Comparison of ENCODE assay signal across 17 cellular contexts in the genomic region with DNA sequence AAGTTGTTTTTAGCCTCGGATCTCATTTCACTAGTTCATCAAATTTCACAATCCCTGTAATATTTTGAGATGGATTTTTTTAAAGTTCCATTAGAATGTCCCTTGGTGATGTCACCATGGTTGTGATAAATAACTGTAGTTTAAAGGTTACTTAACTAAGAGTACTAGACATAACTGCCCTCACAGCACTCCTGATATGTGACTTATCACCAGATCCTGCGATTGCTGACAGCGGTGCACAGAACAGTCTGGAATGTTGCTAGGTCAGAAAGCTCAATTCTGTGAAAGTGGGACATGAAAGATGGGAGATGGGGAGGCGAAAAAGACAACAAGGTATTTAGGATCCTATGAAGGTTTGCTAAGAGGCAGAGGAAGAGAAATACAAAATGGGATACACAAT. TPM values are rescaled to one million over a fixed set of nuclear protein-coding genes. Genes with fewer than 3 reads are reported as not detected.
DNase-seq lines count a peak whose midpoint lies in the region; ATAC-seq and TF ChIP-seq lines count a peak whose summit lies in the region.
"Had no signal": no experiment of that assay in that cellular context is flagged by ENCODE, and none has a peak within 500 bp of the region (broad histone marks: within the 10 kb centered on the region; RNA-seq: fewer than 3 reads in every experiment).

No MANE protein-coding gene starts in this region.

- TF ChIP-seq CTCF in cardiac muscle cell (IDR thresholded peaks at IDR 0.05; ENCODE audit: low read depth, low read length) (no peak), liver (IDR thresholded peaks at IDR 0.05; ENCODE audit: low read depth, low read length, missing input control) (no peak), gastrocnemius medialis (IDR thresholded peaks at IDR 0.05 in 4 of 5, conservative IDR thresholded peaks at IDR 0.05 in 1 of 5) (no peak)

- peak overlapping the region in 1 of 2 donors; percentile 20 for H3K9ac ChIP-seq in liver (ENCODE audit: low read depth in 1 of 2, low read length in 2 of 2)
- H3K9ac ChIP-seq: BLaER1 treated with 17β-estradiol and CSF1 and Interleukin-3, amounts not matched to agents 10 nM and 100 nM had no signal

- DNase-seq in cardiac muscle cell (ENCODE audit: low read depth in 1 of 2, low spot score in 1 of 2) (no peak), left cardiac atrium (no peak), gastrocnemius medialis (peak in 1 of 2 donors; percentile 28), dermis blood vessel endothelial cell (no peak), AG08395 (ENCODE audit: low spot score) (no peak)
- DNase-seq in CD8-positive, alpha-beta memory T cell: no peak
- DNase-seq: DMS153, EL, Kasumi-1, NCI-H1417, NCI-H2029, NCI-H510A had no signal

- H3K27me3 Mint-ChIP-seq in CD8-positive, alpha-beta memory T cell: no peaks in the 10 kb centered on the region

- intact Hi-C loops in left cardiac atrium (cut with DNase I) (no loop called here), gastrocnemius medialis (cut with DNase I; ENCODE audit: low total_unique reads) (loop anchor here (5.0 kb wide), 1 partner anchor 40 kb away; the partner anchor contains the start of gene FAM13C)

- H3K36me3 ChIP-seq in cardiac muscle cell (no peaks in the 10 kb centered on the region), liver (ENCODE audit: control insufficient read depth in 4 of 4, insufficient read depth in 3 of 4, low read depth in 1 of 4, low read length in 3 of 4) (no peaks in the 10 kb centered on the region), gastrocnemius medialis (no peaks in the 10 kb centered on the region)
- no peaks in the 10 kb centered on the region for H3K36me3 ChIP-seq in CD8-positive, alpha-beta memory T cell (ENCODE audit: insufficient read depth, low read length)
- H3K36me3 ChIP-seq: BLaER1 treated with 17β-estradiol and CSF1 and Interleukin-3, amounts not matched to agents 10 nM and 100 nM had no signal

- no peak overlapping the region for H3K4me3 Mint-ChIP-seq in CD8-positive, alpha-beta memory T cell

- in situ Hi-C loops in gastrocnemius medialis (cut with MboI; ENCODE audit: low sequenced_read_pairs in 4 of 4): no loop called here

- H3K27me3 ChIP-seq in cardiac muscle cell (no peaks in the 10 kb centered on the region), liver (ENCODE audit: control insufficient read depth in 4 of 4, insufficient read depth in 4 of 4, low read length in 3 of 4) (no peaks in the 10 kb centered on the region), gastrocnemius medialis (no peaks in the 10 kb centered on the region)
- H3K27me3 ChIP-seq in CD8-positive, alpha-beta memory T cell (ENCODE audit: insufficient read depth, low read length, poor library complexity, severe bottlenecking): no peaks in the 10 kb centered on the region
- H3K27me3 ChIP-seq: BLaER1 treated with 17β-estradiol and CSF1 and Interleukin-3, amounts not matched to agents 10 nM and 100 nM had no signal

- TF ChIP-seq POLR2A in gastrocnemius medialis (IDR thresholded peaks at IDR 0.05): no peak

- CTCF ChIA-PET in CD8-positive, alpha-beta memory T cell (lab: Charles Lee): no interaction called here

- H3K4me1 ChIP-seq in cardiac muscle cell (ENCODE audit: low read depth): peaks cover 28% of the 10 kb centered on the region
- H3K4me1 ChIP-seq in liver (ENCODE audit: control insufficient read depth in 4 of 4, insufficient read depth in 4 of 4, low read length in 3 of 4): peaks cover 2 to 29% (median 15%) of the 10 kb centered on the region in 4 donors
- peaks cover 49 to 61% of the 10 kb centered on the region in 2 donors for H3K4me1 ChIP-seq in gastrocnemius medialis
- no peaks in the 10 kb centered on the region for H3K4me1 ChIP-seq in CD8-positive, alpha-beta memory T cell (ENCODE audit: insufficient read depth, low read length)

- ATAC-seq in left cardiac atrium (no peak), gastrocnemius medialis (peak in 1 of 2 donors; percentile 36), HG02840 (IDR thresholded peaks at IDR 0.05; ENCODE audit: low FRiP score, unreplicated experiment) (no peak)
- ATAC-seq: Panc1, Right ventricle myocardium inferior had no signal

- H3K36me3 Mint-ChIP-seq in CD8-positive, alpha-beta memory T cell: no peaks in the 10 kb centered on the region

- POLR2A ChIA-PET in CD8-positive, alpha-beta memory T cell (lab: Charles Lee): no interaction called here

- H3K4me3 ChIP-seq in cardiac muscle cell: no peak overlapping the region
- H3K4me3 ChIP-seq in liver (ENCODE audit: low read depth in 1 of 3, low read length in 3 of 3): no peak overlapping the region
- peak overlapping the region in 1 of 4 donors; percentile 16 for H3K4me3 ChIP-seq in gastrocnemius medialis
- no peak overlapping the region for H3K4me3 ChIP-seq in CD8-positive, alpha-beta memory T cell (ENCODE audit: low read length)
- H3K4me3 ChIP-seq: BLaER1 treated with 17β-estradiol and CSF1 and Interleukin-3, amounts not matched to agents 10 nM and 100 nM had no signal

- H3K4me1 Mint-ChIP-seq in CD8-positive, alpha-beta memory T cell: no peaks in the 10 kb centered on the region

- peaks cover 0 to 2% (median 0%) of the 10 kb centered on the region in 5 donors for H3K9me3 Mint-ChIP-seq in CD8-positive, alpha-beta memory T cell

- WGBS in liver: 44% methylated on average over 4 of the region's 4 CpGs

- H3K27ac Mint-ChIP-seq in CD8-positive, alpha-beta memory T cell: no peak overlapping the region

- H3K27ac ChIP-seq in cardiac muscle cell (peak overlapping the region; percentile 34), liver (ENCODE audit: low read depth in 1 of 2, low read length in 2 of 2) (peak overlapping the region; percentile 45 to 46), gastrocnemius medialis (peak overlapping the region; percentile 81 to 95 (median 88))
- no peak overlapping the region for H3K27ac ChIP-seq in CD8-positive, alpha-beta memory T cell (ENCODE audit: low read depth, low read length)
- H3K27ac ChIP-seq: BLaER1 treated with 17β-estradiol and CSF1 and Interleukin-3, amounts not matched to agents 10 nM and 100 nM had no signal

- H3K9me3 ChIP-seq in cardiac muscle cell (ENCODE audit: low read depth) (no peaks in the 10 kb centered on the region), liver (ENCODE audit: control insufficient read depth in 4 of 4, low read length in 3 of 4) (no peaks in the 10 kb centered on the region), gastrocnemius medialis (no peaks in the 10 kb centered on the region)
- H3K9me3 ChIP-seq in CD8-positive, alpha-beta memory T cell (ENCODE audit: low read length): no peaks in the 10 kb centered on the region
- H3K9me3 ChIP-seq: BLaER1 treated with 17β-estradiol and CSF1 and Interleukin-3, amounts not matched to agents 10 nM and 100 nM had no signal

- no peak for TF ChIP-seq RAD21 in liver (IDR thresholded peaks at IDR 0.05)

TF ChIP-seq in liver, 16 proteins besides CTCF, POLR2A, EP300 and RAD21:
- TF ChIP-seq SP1 (IDR thresholded peaks at IDR 0.05) (peak; percentile 15), NR2F2 (IDR thresholded peaks at IDR 0.05) (no peak), JUND (IDR thresholded peaks at IDR 0.05) (peak in 1 of 2 donors; percentile 12), HNF4A (conservative IDR thresholded peaks at IDR 0.05) (peak in 1 of 2 donors; percentile 4)

RNA-seq across cellular contexts. Expression of gene FAM13C, which starts 40.2 kb away (rescaled TPM):
- total RNA-seq in cardiac muscle cell (11.2 and 13.4 TPM in 2 replicates), left cardiac atrium (10 to 100 TPM in 1 of 2 donors, 1 to 10 TPM in 1; 4.6 to 11.9 TPM), liver (1 to 10 TPM; 2.1 to 2.2 TPM), gastrocnemius medialis (100 to 1,000 TPM in 1 of 4 donors, 10 to 100 TPM in 2, 1 to 10 TPM in 1; 6.0 to 125 (median 17.6) TPM), dermis blood vessel endothelial cell (6.0 and 16.7 TPM in 2 replicates)
- polyA plus RNA-seq in cardiac muscle cell (7.2 and 13.5 TPM in 2 replicates), liver (1 to 10 TPM in 1 of 2 donors, under 1 TPM in 1; 0.87 to 2.4 TPM)
- not detected for total RNA-seq in CD8-positive, alpha-beta memory T cell
- not detected for polyA plus RNA-seq in CD8-positive, alpha-beta memory T cell
